25 cellular contexts compared by ENCODE assay signal in genomic region chr18:28808373-28808772, GRCh38.
"Had no signal": no experiment of that assay in that cellular context is flagged by ENCODE, and none has a peak within 500 bp of the region (broad histone marks: within the 10 kb centered on the region; RNA-seq: fewer than 3 reads in every experiment).

No MANE protein-coding gene starts in this region.

- FAIRE-seq: endothelial cell of umbilical vein had no signal

- H3K27ac ChIP-seq: colonic mucosa, coronary artery, dorsolateral prefrontal cortex, epithelial cell of prostate, esophagus muscularis mucosa, esophagus squamous epithelium, foreskin keratinocyte, gastrocnemius medialis, gastroesophageal sphincter, heart left ventricle, heart right ventricle, hepatocyte had no signal

- H3K9me3 ChIP-seq: colonic mucosa, gastrocnemius medialis had no signal

- H3K36me3 ChIP-seq: colonic mucosa, esophagus muscularis mucosa, esophagus squamous epithelium, gastrocnemius medialis, gastroesophageal sphincter, heart left ventricle, heart right ventricle had no signal

- DNase-seq: colonic mucosa; cortex of kidney; dermis blood vessel endothelial cell; dorsolateral prefrontal cortex; effector CD4-positive, alpha-beta T cell; effector CD8-positive, alpha-beta T cell; effector memory CD4-positive, alpha-beta T cell; effector memory CD8-positive, alpha-beta T cell; endodermal cell; erythroblast; esophagus squamous epithelium; foreskin fibroblast; foreskin keratinocyte; foreskin melanocyte; gastrocnemius medialis; glutamatergic neuron; head of caudate nucleus; heart left ventricle; heart right ventricle had no signal

- H3K4me3 ChIP-seq: colonic mucosa, coronary artery, dorsolateral prefrontal cortex, esophagus muscularis mucosa, esophagus squamous epithelium, gastrocnemius medialis, gastroesophageal sphincter, heart left ventricle, heart right ventricle, hepatocyte had no signal

- H3K4me1 ChIP-seq: colonic mucosa, esophagus muscularis mucosa, esophagus squamous epithelium, gastrocnemius medialis, gastroesophageal sphincter, heart left ventricle had no signal
